9 cellular contexts compared by ENCODE assay signal in genomic region chr2:11738589-11739436, GRCh38. TPM values are rescaled to one million over a fixed set of nuclear protein-coding genes. Genes with fewer than 3 reads are reported as not detected.
DNase-seq lines count a peak whose midpoint lies in the region; ATAC-seq, FAIRE-seq and TF ChIP-seq lines count a peak whose summit lies in the region.
"Had no signal": no experiment of that assay in that cellular context is flagged by ENCODE, and none has a peak within 500 bp of the region (broad histone marks: within the 10 kb centered on the region; RNA-seq: fewer than 3 reads in every experiment).

No MANE protein-coding gene starts in this region.

- WGBS in endodermal cell (ENCODE audit: insufficient coverage in 1 of 2, insufficient read length in 1 of 2), 2 experiments: 77 to 86% methylated on average over 7 to 8 of the region's 8 CpGs

- H3K36me3 ChIP-seq in endodermal cell (ENCODE audit: control insufficient read depth, insufficient read depth, low read length): no peaks in the 10 kb centered on the region

- no peaks in the 10 kb centered on the region for H3K9me3 Mint-ChIP-seq in endodermal cell
- no peaks in the 10 kb centered on the region for H3K9me3 Mint-ChIP-seq in naive thymus-derived CD8-positive, alpha-beta T cell

- H3K4me1 Mint-ChIP-seq in endodermal cell: peaks cover 21% of the 10 kb centered on the region
- H3K4me1 Mint-ChIP-seq in naive thymus-derived CD8-positive, alpha-beta T cell: peaks cover 4 to 9% (median 5%) of the 10 kb centered on the region in 4 donors

- no peaks in the 10 kb centered on the region for H3K27me3 ChIP-seq in endodermal cell (ENCODE audit: control insufficient read depth, insufficient read depth, low read length, poor library complexity, severe bottlenecking)

- peak; percentile 58 for ATAC-seq in HG03280 (IDR thresholded peaks at IDR 0.05; ENCODE audit: unreplicated experiment)
- ATAC-seq in naive thymus-derived CD8-positive, alpha-beta T cell: peak; percentile 44 to 68

- H3K36me3 Mint-ChIP-seq in endodermal cell (ENCODE audit: low read depth): no peaks in the 10 kb centered on the region
- no peaks in the 10 kb centered on the region for H3K36me3 Mint-ChIP-seq in naive thymus-derived CD8-positive, alpha-beta T cell

- no peak for FAIRE-seq in GM19239 (lab: Jason Lieb, UNC)
- FAIRE-seq: colon had no signal

- no peak overlapping the region for H3K9ac ChIP-seq in endodermal cell (ENCODE audit: extremely low read depth, low read length, poor library complexity, severe bottlenecking)

- CTCF ChIA-PET in AG04449 (lab: Yijun Ruan, JAX): interaction anchor here (0.7 to 28.0 kb wide), 16 partner anchors 8 to 55 kb away, joined by 3 to 428 read pairs (median 4); no protein-coding TSS in a partner anchor

- peaks cover 1% of the 10 kb centered on the region for H3K27me3 Mint-ChIP-seq in endodermal cell (ENCODE audit: insufficient read depth)
- peaks cover 2 to 9% (median 8%) of the 10 kb centered on the region in 5 donors for H3K27me3 Mint-ChIP-seq in naive thymus-derived CD8-positive, alpha-beta T cell

- H3K27ac ChIP-seq in endodermal cell (ENCODE audit: low read depth, low read length): no peak overlapping the region

- H3K9me3 ChIP-seq in endodermal cell (ENCODE audit: control insufficient read depth, low read length): no peaks in the 10 kb centered on the region

- no peak for DNase-seq in AG04449 (ENCODE audit: low read depth, low spot score)
- DNase-seq in GM12865 (ENCODE audit: low read depth): peak; percentile 62
- peak; percentile 63 for DNase-seq in SK-N-DZ (ENCODE audit: low spot score)
- DNase-seq in endodermal cell: peak; percentile 86
- DNase-seq in naive thymus-derived CD8-positive, alpha-beta T cell: no peak
- DNase-seq in GM19239 (ENCODE audit: insufficient read length, low spot score): no peak
- no peak for DNase-seq in NCI-H1694 treated with DMSO at 0.1 percent for 48 hours (lab: John Stamatoyannopoulos, UW)

- no peaks in the 10 kb centered on the region for H3K4me1 ChIP-seq in endodermal cell (ENCODE audit: control insufficient read depth, insufficient read depth, low read length)

- H3K4me3 Mint-ChIP-seq in endodermal cell: no peak overlapping the region
- no peak overlapping the region for H3K4me3 Mint-ChIP-seq in naive thymus-derived CD8-positive, alpha-beta T cell

- H3K27ac Mint-ChIP-seq in endodermal cell: no peak overlapping the region
- peak overlapping the region in 1 of 10 donors; percentile 11 for H3K27ac Mint-ChIP-seq in naive thymus-derived CD8-positive, alpha-beta T cell

- TF ChIP-seq CTCF in AG04449 (IDR thresholded peaks at IDR 0.05; ENCODE audit: insufficient read depth, low read length, missing control alignments) (peak; percentile 88), GM12865 (IDR thresholded peaks at IDR 0.05; ENCODE audit: insufficient read depth, low read depth, low read length, missing control alignments) (peak; percentile 43), endodermal cell (conservative IDR thresholded peaks at IDR 0.05) (peak; percentile 78)

- H3K4me3 ChIP-seq in AG04449 (ENCODE audit: low read depth, low read length) (no peak overlapping the region), GM12865 (ENCODE audit: low read depth, low read length) (no peak overlapping the region), endodermal cell (ENCODE audit: low read length) (no peak overlapping the region)

- POLR2A ChIA-PET in AG04449 (lab: Yijun Ruan, JAX): no interaction called here
- POLR2A ChIA-PET in naive thymus-derived CD8-positive, alpha-beta T cell (lab: Charles Lee): interaction anchor here (0.5 kb wide), 1 partner anchor 809 kb away, joined by 5 read pairs; no protein-coding TSS in a partner anchor

RNA-seq across cellular contexts. Expression of gene LPIN1, which starts 7.6 kb away (rescaled TPM):
- 22.6 and 31.4 TPM in 2 replicates for polyA plus RNA-seq in SK-N-DZ (2014; cell fraction: cytosol; rRNA removed)
- 31.0 and 39.8 TPM in 2 replicates for polyA plus RNA-seq in SK-N-DZ (2014; cell fraction: nucleus; rRNA removed)
- total RNA-seq in endodermal cell: 10 to 100 TPM; 23.9 to 24.3 TPM
- 20.8 TPM for polyA plus RNA-seq in endodermal cell (2013, experiment 1 of 2)
- polyA plus RNA-seq in endodermal cell (2013, experiment 2 of 2): 17.4 TPM
- 10 to 100 TPM; 76.1 to 82.4 TPM for total RNA-seq in naive thymus-derived CD8-positive, alpha-beta T cell
- 10 to 100 TPM; 15.7 to 27.5 (median 19.9) TPM for polyA plus RNA-seq in naive thymus-derived CD8-positive, alpha-beta T cell

Comparison
In these comparisons a context has a peak if more than half of its experiments do, and no peak if none do; other contexts are left out.
1. DNase-seq: peak in GM12865 (single experiment), SK-N-DZ (single experiment) and endodermal cell (single experiment); none in AG04449 (single experiment), naive thymus-derived CD8-positive, alpha-beta T cell (0 of 10), GM19239 (single experiment) and NCI-H1694 treated with DMSO at 0.1 percent for 48 hours (single experiment).
2. Peak in every context shown above with its lines, with median percentiles within 50 percentile points of each other: CTCF ChIP-seq.